In genomic region chr3:87082806-87083440, GRCh38 we compare ENCODE assay signal across 1 cellular context.
TF ChIP-seq lines count a peak whose summit lies in the region.

No MANE protein-coding gene starts in this region.

TF ChIP-seq in K562, 482 proteins besides CTCF, POLR2A, EP300 and RAD21 (continued from another document):
- TF ChIP-seq, protein P1, sequence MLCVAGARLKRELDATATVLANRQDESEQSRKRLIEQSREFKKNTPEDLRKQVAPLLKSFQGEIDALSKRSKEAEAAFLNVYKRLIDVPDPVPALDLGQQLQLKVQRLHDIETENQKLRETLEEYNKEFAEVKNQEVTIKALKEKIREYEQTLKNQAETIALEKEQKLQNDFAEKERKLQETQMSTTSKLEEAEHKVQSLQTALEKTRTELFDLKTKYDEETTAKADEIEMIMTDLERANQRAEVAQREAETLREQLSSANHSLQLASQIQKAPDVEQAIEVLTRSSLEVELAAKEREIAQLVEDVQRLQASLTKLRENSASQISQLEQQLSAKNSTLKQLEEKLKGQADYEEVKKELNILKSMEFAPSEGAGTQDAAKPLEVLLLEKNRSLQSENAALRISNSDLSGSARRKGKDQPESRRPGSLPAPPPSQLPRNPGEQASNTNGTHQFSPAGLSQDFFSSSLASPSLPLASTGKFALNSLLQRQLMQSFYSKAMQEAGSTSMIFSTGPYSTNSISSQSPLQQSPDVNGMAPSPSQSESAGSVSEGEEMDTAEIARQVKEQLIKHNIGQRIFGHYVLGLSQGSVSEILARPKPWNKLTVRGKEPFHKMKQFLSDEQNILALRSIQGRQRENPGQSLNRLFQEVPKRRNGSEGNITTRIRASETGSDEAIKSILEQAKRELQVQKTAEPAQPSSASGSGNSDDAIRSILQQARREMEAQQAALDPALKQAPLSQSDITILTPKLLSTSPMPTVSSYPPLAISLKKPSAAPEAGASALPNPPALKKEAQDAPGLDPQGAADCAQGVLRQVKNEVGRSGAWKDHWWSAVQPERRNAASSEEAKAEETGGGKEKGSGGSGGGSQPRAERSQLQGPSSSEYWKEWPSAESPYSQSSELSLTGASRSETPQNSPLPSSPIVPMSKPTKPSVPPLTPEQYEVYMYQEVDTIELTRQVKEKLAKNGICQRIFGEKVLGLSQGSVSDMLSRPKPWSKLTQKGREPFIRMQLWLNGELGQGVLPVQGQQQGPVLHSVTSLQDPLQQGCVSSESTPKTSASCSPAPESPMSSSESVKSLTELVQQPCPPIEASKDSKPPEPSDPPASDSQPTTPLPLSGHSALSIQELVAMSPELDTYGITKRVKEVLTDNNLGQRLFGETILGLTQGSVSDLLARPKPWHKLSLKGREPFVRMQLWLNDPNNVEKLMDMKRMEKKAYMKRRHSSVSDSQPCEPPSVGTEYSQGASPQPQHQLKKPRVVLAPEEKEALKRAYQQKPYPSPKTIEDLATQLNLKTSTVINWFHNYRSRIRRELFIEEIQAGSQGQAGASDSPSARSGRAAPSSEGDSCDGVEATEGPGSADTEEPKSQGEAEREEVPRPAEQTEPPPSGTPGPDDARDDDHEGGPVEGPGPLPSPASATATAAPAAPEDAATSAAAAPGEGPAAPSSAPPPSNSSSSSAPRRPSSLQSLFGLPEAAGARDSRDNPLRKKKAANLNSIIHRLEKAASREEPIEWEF (CRISPR knock-in tag; IDR thresholded peaks at IDR 0.05) = no peak
- TF ChIP-seq MNT (conservative IDR thresholded peaks at IDR 0.05) = no peak
- TF ChIP-seq HIVEP1 (CRISPR knock-in tag; IDR thresholded peaks at IDR 0.05) = no peak
- TF ChIP-seq ZNF408 (CRISPR knock-in tag; IDR thresholded peaks at IDR 0.05; ENCODE audit: low read depth) = no peak
- TF ChIP-seq ETS2 (tag; IDR thresholded peaks at IDR 0.05; ENCODE audit: borderline replicate concordance, poor library complexity, severe bottlenecking) = no peak
